In the genomic region with DNA sequence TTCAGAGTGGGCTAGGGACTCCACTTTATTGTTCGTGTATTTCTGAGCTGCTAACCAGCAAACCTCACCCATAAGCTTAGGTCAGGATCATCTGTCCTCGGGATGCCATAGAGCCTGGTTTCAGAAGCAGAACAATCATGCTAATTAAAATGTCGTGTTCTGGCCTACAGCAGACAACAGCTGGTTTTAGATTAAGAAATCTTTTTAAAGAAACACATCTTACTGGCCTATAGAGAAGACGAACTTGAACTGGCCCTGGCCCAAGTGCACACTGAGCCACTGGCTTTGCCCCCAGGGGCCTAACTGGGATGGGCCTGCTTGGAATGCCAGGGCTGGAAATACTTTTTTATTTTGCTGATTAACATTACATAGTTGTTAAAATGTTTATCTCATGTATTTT, we compare ENCODE assay signal across 19 cellular contexts.
A peak's percentile ranks its signal among the peaks of the same experiment; 100 is the strongest.
DNase-seq lines count a peak whose midpoint lies in the region; ATAC-seq, FAIRE-seq and TF ChIP-seq lines count a peak whose summit lies in the region.
"Had no signal": no experiment of that assay in that cellular context is flagged by ENCODE, and none has a peak within 500 bp of the region (broad histone marks: within the 10 kb centered on the region; RNA-seq: fewer than 3 reads in every experiment).

No MANE protein-coding gene starts in this region.

- no peak overlapping the region for H3K4me3 ChIP-seq in AG09309 (ENCODE audit: control insufficient read depth, low read depth, low read length)
- no peak overlapping the region for H3K4me3 ChIP-seq in H1 (ENCODE audit: extremely low read depth in 1 of 4, insufficient read depth in 2 of 4, low read depth in 3 of 4, low read length in 4 of 4)
- H3K4me3 ChIP-seq in right cardiac atrium (ENCODE audit: low read length): no peak overlapping the region
- no peak overlapping the region for H3K4me3 ChIP-seq in H7 (ENCODE audit: insufficient read depth, low read depth, low read length)
- H3K4me3 ChIP-seq: GM12878, mucosa of descending colon had no signal

- H3K4me2 ChIP-seq in H1 (ENCODE audit: insufficient read depth in 1 of 2, low read depth in 2 of 2, low read length in 2 of 2): no peak overlapping the region

- peaks cover 57% of the 10 kb centered on the region for H3K4me1 Mint-ChIP-seq in HFFc6 (ENCODE audit: low read depth)

- CTCF ChIA-PET in H1 (lab: Charles Lee; ENCODE audit: partially characterized antibody): interaction anchor here (1.6 to 1.9 kb wide), 3 partner anchors 10 to 16 kb away, joined by 3 to 7 read pairs (median 4); no protein-coding TSS in a partner anchor

- H2BK15ac ChIP-seq in H1 (ENCODE audit: low read length): no peak overlapping the region

- no peak overlapping the region for H4K5ac ChIP-seq in H1 (ENCODE audit: insufficient read length, low read depth, low read length)

- no peaks in the 10 kb centered on the region for H3K79me1 ChIP-seq in H1 (ENCODE audit: low read depth, low read length)

- peak; percentile 21 to 28 for ATAC-seq in right cardiac atrium
- no peak for ATAC-seq in HG02870 (IDR thresholded peaks at IDR 0.05; ENCODE audit: unreplicated experiment)
- ATAC-seq in GM19467 (IDR thresholded peaks at IDR 0.05; ENCODE audit: unreplicated experiment): no peak
- ATAC-seq: effector memory CD8-positive, alpha-beta T cell; GM12878; mucosa of descending colon had no signal

- no peak for TF ChIP-seq RAD21 in H1 (IDR thresholded peaks at IDR 0.05 in 1 of 2, conservative IDR thresholded peaks at IDR 0.05 in 1 of 2; ENCODE audit: low read depth in 2 of 2, low read length in 2 of 2)

- FAIRE-seq in H1 (lab: Jason Lieb, UNC): no peak
- FAIRE-seq: frontal cortex, GM12878 had no signal

- H3K79me2 ChIP-seq in H1 (ENCODE audit: control insufficient read depth in 1 of 2, insufficient read depth in 2 of 2, low read length in 2 of 2): no peaks in the 10 kb centered on the region

- no peak overlapping the region for H3K18ac ChIP-seq in H1 (ENCODE audit: extremely low read depth, low read length)

- no peak overlapping the region for H2BK120ac ChIP-seq in H1 (replicated peaks; ENCODE audit: low read depth, low read length)

- POLR2A ChIA-PET in H1 (lab: Charles Lee; ENCODE audit: partially characterized antibody): interaction anchor here (1.1 to 1.7 kb wide), 4 partner anchors 11 to 16 kb away, joined by 3 to 4 read pairs (median 4); no protein-coding TSS in a partner anchor

- H3K36me3 Mint-ChIP-seq in HFFc6 (ENCODE audit: low read depth): peaks cover 27% of the 10 kb centered on the region

- no peak overlapping the region for H4K8ac ChIP-seq in H1 (ENCODE audit: extremely low read depth, insufficient read depth, low read length)

- peak; percentile 59 for DNase-seq in AG09309 (ENCODE audit: low read depth)
- peak; percentile 64 for DNase-seq in HFFc6
- DNase-seq in H1 (ENCODE audit: low read depth in 1 of 2, low spot score in 2 of 2): no peak
- peak; percentile 62 to 78 (median 74) for DNase-seq in right cardiac atrium
- no peak for DNase-seq in activated naive CD4-positive, alpha-beta T cell treated with anti-CD3 and anti-CD28 coated beads, Interleukin-2, amount 50 U/mL, for 16 hours
- no peak for DNase-seq in H7
- DNase-seq: activated CD4-positive, CD25-positive, alpha-beta regulatory T cell treated with anti-CD3 and anti-CD28 coated beads, Interleukin-2, amount 50 U/mL, for 72 hours; activated effector memory CD4-positive, alpha-beta T cell treated with Interleukin-2 at 50 U/mL for 16 hours; effector memory CD8-positive, alpha-beta T cell; mucosa of descending colon; NCI-H1436; NCI-H2171 treated with DMSO at 0.1 percent for 48 hours; NCI-H774; stimulated activated CD4-positive, alpha-beta T cell treated with anti-CD3 and anti-CD28 coated beads, Interleukin-4, amount 100 ng/mL, for 1 hour; T1000 had no signal

- H3K23me2 ChIP-seq in H1 (ENCODE audit: low read depth, low read length): no peaks in the 10 kb centered on the region

- H3K56ac ChIP-seq in H1 (replicated peaks; ENCODE audit: insufficient read length, low read depth, low read length): no peak overlapping the region

- no peak overlapping the region for H2BK5ac ChIP-seq in H1 (ENCODE audit: low read depth, low read length)

- no peak overlapping the region for H3K14ac ChIP-seq in H1 (ENCODE audit: insufficient read length)

- H3K9me3 Mint-ChIP-seq in HFFc6: no peaks in the 10 kb centered on the region; the same call in 1 of the 2 replicates

- no peaks in the 10 kb centered on the region; the same call in 1 of the 2 replicates for H3K27me3 Mint-ChIP-seq in HFFc6 (ENCODE audit: insufficient read depth)
- H3K27me3 Mint-ChIP-seq: effector memory CD8-positive, alpha-beta T cell had no signal

- H2BK20ac ChIP-seq in H1 (ENCODE audit: low read length): no peak overlapping the region

- no peak for TF ChIP-seq EP300 in H1 (IDR thresholded peaks at IDR 0.05; ENCODE audit: borderline replicate concordance in 1 of 2, low read depth in 2 of 2, low read length in 2 of 2)

- H3K9ac ChIP-seq in H1 (replicated peaks in 1 of 4; ENCODE audit: extremely low read depth in 1 of 4, low read depth in 3 of 4, low read length in 3 of 4): no peak overlapping the region

- H2AK5ac ChIP-seq in H1 (ENCODE audit: low read depth, low read length): no peak overlapping the region

- peak overlapping the region; percentile 9; the same call in 1 of the 2 replicates for H3K27ac Mint-ChIP-seq in HFFc6
- H3K27ac Mint-ChIP-seq: effector memory CD8-positive, alpha-beta T cell had no signal

- H3K9me3 ChIP-seq in H1 (ENCODE audit: insufficient read depth in 2 of 2, low read depth in 1 of 2, low read length in 1 of 2) (no peaks in the 10 kb centered on the region), right cardiac atrium (ENCODE audit: control insufficient read depth, low read length) (no peaks in the 10 kb centered on the region)
- H3K9me3 ChIP-seq: mucosa of descending colon had no signal

- no peaks in the 10 kb centered on the region for H4K20me1 ChIP-seq in H1 (replicated peaks in 1 of 2; ENCODE audit: control insufficient read depth in 1 of 2, insufficient read depth in 2 of 2, low read length in 2 of 2)

- no peak overlapping the region for H3K4me3 Mint-ChIP-seq in HFFc6
- H3K4me3 Mint-ChIP-seq: effector memory CD8-positive, alpha-beta T cell had no signal

- intact Hi-C loops in right cardiac atrium (cut with DNase I): no loop called here

- H3K27me3 ChIP-seq in H1 (replicated peaks in 1 of 4; ENCODE audit: control insufficient read depth in 3 of 4, extremely low read depth in 1 of 4, insufficient read depth in 3 of 4, low read length in 3 of 4): no peaks in the 10 kb centered on the region
- H3K27me3 ChIP-seq in right cardiac atrium (ENCODE audit: control insufficient read depth, insufficient read depth): no peaks in the 10 kb centered on the region
- H3K27me3 ChIP-seq in H7 (ENCODE audit: control insufficient read depth, insufficient read depth, low read length): no peaks in the 10 kb centered on the region

- TF ChIP-seq POLR2A in H1 (IDR thresholded peaks at IDR 0.05; ENCODE audit: control extremely low read depth in 1 of 2, low read depth in 2 of 2, low read length in 2 of 2): no peak

- H3K27ac ChIP-seq in H1 (ENCODE audit: low read depth, low read length) (no peak overlapping the region), right cardiac atrium (ENCODE audit: low read length) (no peak overlapping the region)

- H3K4me1 ChIP-seq in H1 (replicated peaks in 1 of 4; ENCODE audit: control insufficient read depth in 3 of 4, insufficient read depth in 4 of 4, low read length in 3 of 4): peaks cover 11 to 23% (median 16%) of the 10 kb centered on the region in 4 experiments
- H3K4me1 ChIP-seq in right cardiac atrium (ENCODE audit: control insufficient read depth, insufficient read depth, low read length): peaks cover 20% of the 10 kb centered on the region

- WGBS in H1 (ENCODE audit: extremely low coverage in 1 of 2, insufficient coverage in 1 of 2, insufficient read length in 1 of 2, insufficient replicate concordance in 2 of 2, low coverage in 1 of 2, low lambda C conversion rate in 2 of 2, missing lambda C conversion rate in 1 of 2), 2 experiments: 80% methylated on average over 4 of the region's 4 CpGs; no CpG with 5 or more reads in 1 of the 2 experiments
- WGBS in right cardiac atrium: 36% methylated on average over 4 of the region's 4 CpGs

- no peak overlapping the region for H2AFZ ChIP-seq in H1 (ENCODE audit: low read length)

- TF ChIP-seq CTCF in AG09309 (IDR thresholded peaks at IDR 0.05; ENCODE audit: control insufficient read depth, insufficient read depth, low read depth, low read length, missing control alignments) (no peak), HFFc6 (IDR thresholded peaks at IDR 0.05) (no peak), H1 (IDR thresholded peaks at IDR 0.05; ENCODE audit: control extremely low read depth in 1 of 3, insufficient read depth in 1 of 3, low read depth in 1 of 3, low read length in 3 of 3) (no peak)

- H4K91ac ChIP-seq in H1 (replicated peaks; ENCODE audit: insufficient read length, low read length): no peak overlapping the region

- H2BK12ac ChIP-seq in H1 (ENCODE audit: low read depth, low read length): 0 out of 2 replicates have a peak overlapping the region, but pooled peaks have one; percentile 10

- H3K23ac ChIP-seq in H1 (ENCODE audit: insufficient read length): no peak overlapping the region

- peaks cover 0 to 9% (median 0%) of the 10 kb centered on the region in 4 experiments; a peak in 1 of 8 replicates for H3K36me3 ChIP-seq in H1 (ENCODE audit: control insufficient read depth in 2 of 4, insufficient read depth in 4 of 4, low read length in 3 of 4)
- H3K36me3 ChIP-seq in H7 (replicated peaks; ENCODE audit: control insufficient read depth, insufficient read depth, low read length): no peaks in the 10 kb centered on the region

- no peak overlapping the region for H3K4ac ChIP-seq in H1 (replicated peaks; ENCODE audit: insufficient read length, low read depth, low read length)

TF ChIP-seq in H1, 55 proteins besides CTCF, POLR2A, EP300 and RAD21 (continues in another document):
- TF ChIP-seq TBP (IDR thresholded peaks at IDR 0.05; ENCODE audit: low read depth, low read length) (no peak), KDM1A (IDR thresholded peaks at IDR 0.05; ENCODE audit: borderline replicate concordance, low read length) (no peak), POU5F1 (IDR thresholded peaks at IDR 0.05; ENCODE audit: low read depth, low read length) (no peak), GABPA (IDR thresholded peaks at IDR 0.05; ENCODE audit: borderline replicate concordance, insufficient read depth, low read length) (no peak), HDAC2 (IDR thresholded peaks at IDR 0.05; ENCODE audit: borderline replicate concordance in 1 of 2, low read depth in 2 of 2, low read length in 2 of 2) (no peak), SIX5 (IDR thresholded peaks at IDR 0.05; ENCODE audit: low read depth, low read length) (no peak), SAP30 (IDR thresholded peaks at IDR 0.05; ENCODE audit: insufficient read depth, insufficient replicate concordance, low read length) (no peak), SP1 (IDR thresholded peaks at IDR 0.05; ENCODE audit: low read depth, low read length) (no peak), HDAC6 (IDR thresholded peaks at IDR 0.05; ENCODE audit: low read depth, low read length) (no peak), ZNF274 (IDR thresholded peaks at IDR 0.05; ENCODE audit: borderline replicate concordance, extremely low read depth, low read length) (no peak), JUND (IDR thresholded peaks at IDR 0.05; ENCODE audit: low read length) (no peak), SIRT6 (IDR thresholded peaks at IDR 0.05; ENCODE audit: low read length) (no peak)

Comparison
In these comparisons a context has a peak if more than half of its experiments do, and no peak if none do; other contexts are left out.
1. DNase-seq: peak in AG09309 (single experiment), HFFc6 (single experiment) and right cardiac atrium (3 of 3); none in H1 (0 of 2), activated naive CD4-positive, alpha-beta T cell treated with anti-CD3 and anti-CD28 coated beads, Interleukin-2, amount 50 U/mL, for 16 hours (single experiment) and H7 (single experiment).
2. ATAC-seq: peak in right cardiac atrium (2 of 2); none in HG02870 (single experiment) and GM19467 (single experiment).